ENCODE assay signal across 22 cellular contexts in genomic region chr18:74708169-74708568, GRCh38.
DNase-seq lines count a peak whose midpoint lies in the region; ATAC-seq and TF ChIP-seq lines count a peak whose summit lies in the region.
"Had no signal": no experiment of that assay in that cellular context is flagged by ENCODE, and none has a peak within 500 bp of the region (broad histone marks: within the 10 kb centered on the region; RNA-seq: fewer than 3 reads in every experiment).

No MANE protein-coding gene starts in this region.

- H4K20me1 ChIP-seq in osteoblast (ENCODE audit: insufficient read depth, low read length), result no peaks in the 10 kb centered on the region

- no peaks in the 10 kb centered on the region for H3K36me3 ChIP-seq in osteoblast (ENCODE audit: insufficient read depth, low read length)

- intact Hi-C loops in left colon (cut with DNase I, micrococcal nuclease), result no loop called here

- H3K36me3 Mint-ChIP-seq in T-helper 17 cell (ENCODE audit: low read depth), result peaks cover 3% of the 10 kb centered on the region

- TF ChIP-seq CTCF in osteoblast (IDR thresholded peaks at IDR 0.05; ENCODE audit: extremely low read depth, low read depth, low read length), result no peak

- H3K27ac ChIP-seq in osteoblast (ENCODE audit: low read depth, low read length), result no peak overlapping the region
- H3K27ac ChIP-seq: 22Rv1; A549; BLaER1 treated with 17β-estradiol and CSF1 and Interleukin-3, amounts not matched to agents 10 nM and 100 nM; C4-2B had no signal

- H3K9me3 ChIP-seq in T-helper 17 cell (ENCODE audit: control insufficient read depth, low read length, poor library complexity, severe bottlenecking) (no peaks in the 10 kb centered on the region), osteoblast (ENCODE audit: low read depth, low read length) (no peaks in the 10 kb centered on the region)
- H3K9me3 ChIP-seq: A549; BLaER1 treated with 17β-estradiol and CSF1 and Interleukin-3, amounts not matched to agents 10 nM and 100 nM; Caco-2 had no signal

- DNase-seq in T-helper 17 cell (no peak), left colon (no peak), osteoblast (ENCODE audit: insufficient read length, low spot score, missing footprints) (peak; percentile 8), H4 (ENCODE audit: low spot score) (no peak)
- DNase-seq: AML-193; Caco-2; CD4-positive, alpha-beta T cell; CD8-positive, alpha-beta T cell; DMS 273 treated with DMSO at 0.1 percent for 48 hours; DMS153; DMS53; DMS79; DND-41; EL; GDM1 had no signal

- H3K27ac Mint-ChIP-seq in T-helper 17 cell, result peak overlapping the region; percentile 24
- H3K27ac Mint-ChIP-seq: B cell; CD4-positive, alpha-beta T cell; CD8-positive, alpha-beta T cell had no signal

- H3K27me3 ChIP-seq in osteoblast (ENCODE audit: insufficient read depth, low read length), result no peaks in the 10 kb centered on the region
- H3K27me3 ChIP-seq: BLaER1 treated with 17β-estradiol and CSF1 and Interleukin-3, amounts not matched to agents 10 nM and 100 nM had no signal

- no peaks in the 10 kb centered on the region for H3K79me2 ChIP-seq in osteoblast (ENCODE audit: insufficient read depth, low read length)

- H3K4me3 ChIP-seq in osteoblast (ENCODE audit: insufficient read depth, low read length), result no peak overlapping the region
- H3K4me3 ChIP-seq: A549; BLaER1 treated with 17β-estradiol and CSF1 and Interleukin-3, amounts not matched to agents 10 nM and 100 nM; GM12878 had no signal

- H2AFZ ChIP-seq in osteoblast (ENCODE audit: low read length), result no peak overlapping the region

- no peak for ATAC-seq in T-helper 17 cell
- ATAC-seq in left colon, result peak; percentile 86
- ATAC-seq in GM18511 (IDR thresholded peaks at IDR 0.05; ENCODE audit: unreplicated experiment), result no peak
- ATAC-seq: A549; CD8-positive, alpha-beta T cell; GM12878 had no signal

- H3K4me1 Mint-ChIP-seq in T-helper 17 cell, result peaks cover 8% of the 10 kb centered on the region
- H3K4me1 Mint-ChIP-seq: B cell had no signal

- H3K27me3 Mint-ChIP-seq in T-helper 17 cell, result no peaks in the 10 kb centered on the region
- H3K27me3 Mint-ChIP-seq: B cell; CD4-positive, alpha-beta T cell had no signal

- H3K4me1 ChIP-seq in osteoblast (ENCODE audit: insufficient read depth, low read length), result no peaks in the 10 kb centered on the region
- H3K4me1 ChIP-seq: A549; BLaER1 treated with 17β-estradiol and CSF1 and Interleukin-3, amounts not matched to agents 10 nM and 100 nM; Caco-2 had no signal

- no peak overlapping the region for H3K4me2 ChIP-seq in osteoblast (ENCODE audit: insufficient read depth, low read length)
- H3K4me2 ChIP-seq: A549; BLaER1 treated with 17β-estradiol and CSF1 and Interleukin-3, amounts not matched to agents 10 nM and 100 nM had no signal

- no peak overlapping the region for H3K4me3 Mint-ChIP-seq in T-helper 17 cell
- H3K4me3 Mint-ChIP-seq: B cell; CD4-positive, alpha-beta T cell; CD8-positive, alpha-beta T cell had no signal
